14 cellular contexts compared by ENCODE assay signal in the genomic region with DNA sequence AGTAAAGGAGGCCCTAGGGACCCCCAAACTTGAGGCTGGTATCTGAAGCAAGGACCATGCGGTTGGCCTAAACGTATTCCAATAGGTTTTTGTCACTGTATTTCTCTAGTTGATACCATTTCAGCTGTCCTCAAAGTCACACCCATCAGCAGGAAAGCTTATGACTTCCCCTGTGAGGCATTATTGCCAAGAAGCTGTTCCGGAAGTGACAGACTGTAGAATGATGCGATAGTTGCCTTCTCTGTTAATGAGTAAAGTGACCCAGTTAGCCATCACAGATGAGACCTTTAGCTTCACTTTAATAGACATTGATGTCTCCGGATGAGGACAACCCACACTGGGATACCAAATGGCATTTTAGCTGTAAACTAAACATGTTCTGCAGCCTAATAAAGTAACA.
"Had no signal": no experiment of that assay in that cellular context is flagged by ENCODE, and none has a peak within 500 bp of the region (broad histone marks: within the 10 kb centered on the region; RNA-seq: fewer than 3 reads in every experiment).

No MANE protein-coding gene starts in this region.

- H3K4me1 ChIP-seq: left lung, upper lobe of right lung had no signal

- H3K4me3 ChIP-seq: left lung, upper lobe of right lung had no signal

- DNase-seq: activated CD4-positive, alpha-beta T cell treated with anti-CD3 and anti-CD28 coated beads, Interleukin-2, amount 50 U/mL, for 4 hours; activated CD4-positive, CD25-positive, alpha-beta regulatory T cell treated with anti-CD3 and anti-CD28 coated beads, Interleukin-2, amount 50 U/mL, for 72 hours; activated effector memory CD4-positive, alpha-beta T cell treated with anti-CD3 and anti-CD28 coated beads, Interleukin-2, amount 50 U/mL, for 16 hours; activated naive CD8-positive, alpha-beta T cell treated with anti-CD3 and anti-CD28 coated beads for 36 hours; activated T-cell treated with anti-CD3 and anti-CD28 coated beads, Interleukin-2, amount 50 U/mL, for 1 hour; brain microvascular endothelial cell; left lung; stimulated activated CD4-positive, alpha-beta T cell treated with anti-CD3 and anti-CD28 coated beads, Interleukin-2, amount 100 ng/mL, for 48 hours; stimulated activated CD8-positive, alpha-beta memory T cell treated with anti-CD3 and anti-CD28 coated beads, Interleukin-4, amount 100 ng/mL, for 48 hours; T-helper 9 cell; upper lobe of right lung had no signal

- H3K4me3 Mint-ChIP-seq: activated naive CD8-positive, alpha-beta T cell treated with anti-CD3 and anti-CD28 coated beads for 36 hours; mesothelial cell of epicardium; stimulated activated naive CD8-positive, alpha-beta T cell treated with anti-CD3 and anti-CD28 coated beads, Interleukin-15, Interleukin-2, amounts not matched to agents 100 ng/mL and 50 ng/mL, for 24 hours had no signal

- H3K27ac ChIP-seq: brain microvascular endothelial cell, left lung, upper lobe of right lung had no signal

- H3K4me1 Mint-ChIP-seq: mesothelial cell of epicardium had no signal

- H3K9me3 ChIP-seq: left lung, upper lobe of right lung had no signal

- H3K36me3 ChIP-seq: brain microvascular endothelial cell, left lung, upper lobe of right lung had no signal

- H3K27me3 Mint-ChIP-seq: activated naive CD8-positive, alpha-beta T cell treated with anti-CD3 and anti-CD28 coated beads for 36 hours; progenitor cell of endocrine pancreas; stimulated activated naive CD8-positive, alpha-beta T cell treated with anti-CD3 and anti-CD28 coated beads, Interleukin-15, Interleukin-2, amounts not matched to agents 100 ng/mL and 50 ng/mL, for 24 hours had no signal

- ATAC-seq: upper lobe of right lung had no signal

- H3K9me3 Mint-ChIP-seq: mesothelial cell of epicardium had no signal

- H3K27me3 ChIP-seq: brain microvascular endothelial cell, left lung, upper lobe of right lung had no signal

- H3K27ac Mint-ChIP-seq: activated naive CD8-positive, alpha-beta T cell treated with anti-CD3 and anti-CD28 coated beads for 36 hours; mesothelial cell of epicardium; progenitor cell of endocrine pancreas had no signal
